Comparison of ENCODE assay signal across 1 cellular context in genomic region chr5:115978779-115979178, GRCh38.
TF ChIP-seq lines count a peak whose summit lies in the region.

No MANE protein-coding gene starts in this region.

TF ChIP-seq in IMR-90, 13 proteins besides CTCF, POLR2A, EP300 and RAD21 (continued from another document):
- TF ChIP-seq BHLHE40 (IDR thresholded peaks at IDR 0.05; ENCODE audit: low read depth, low read length) = no peak
- no peak for TF ChIP-seq CHD1 (IDR thresholded peaks at IDR 0.05; ENCODE audit: low read depth, low read length)
TF ChIP-seq in IMR-90: peak in this region for 1.
